8 cellular contexts compared by ENCODE assay signal in the genomic region with DNA sequence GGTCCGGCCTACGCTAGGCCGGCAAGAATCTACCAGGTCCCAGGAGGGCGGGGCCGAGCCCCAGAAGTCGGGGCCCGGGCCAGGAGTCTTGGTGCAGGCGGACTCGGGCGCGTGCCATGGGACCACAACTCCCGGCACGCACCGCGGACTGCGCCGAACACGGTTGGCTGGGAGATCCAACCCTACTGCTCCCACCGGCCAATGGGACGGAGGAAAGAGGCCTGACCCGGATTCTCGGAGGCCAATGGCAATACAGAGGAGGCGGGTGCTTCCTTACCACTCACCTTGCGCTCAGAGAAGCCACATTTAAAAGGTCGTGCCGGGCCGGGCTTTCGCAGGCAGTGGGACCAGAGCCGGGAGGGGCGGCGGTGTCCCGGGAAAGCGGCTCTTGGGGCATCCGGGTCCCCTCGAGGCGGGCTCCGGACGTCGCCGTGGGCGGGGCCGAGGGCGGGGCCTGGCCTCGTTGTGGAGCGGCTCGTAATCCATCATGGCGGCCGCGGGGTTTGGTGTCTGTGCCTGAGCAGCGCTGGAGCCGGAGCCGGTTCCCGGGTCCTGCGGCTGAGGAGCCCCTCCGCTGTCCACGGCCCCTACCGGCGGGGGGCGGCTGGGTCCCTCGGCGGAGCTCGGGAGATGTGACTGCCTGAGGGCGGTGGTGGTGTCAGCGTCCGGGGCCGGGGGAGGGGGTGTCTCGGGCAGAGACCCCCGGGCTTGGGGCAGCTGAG. TPM values are rescaled to one million over a fixed set of nuclear protein-coding genes. Genes with fewer than 3 reads are reported as not detected.
DNase-seq lines count a peak whose midpoint lies in the region; ATAC-seq, FAIRE-seq and TF ChIP-seq lines count a peak whose summit lies in the region.

No MANE protein-coding gene starts in this region.

- H3K9me3 ChIP-seq in pancreas, result no peaks in the 10 kb centered on the region
- H3K9me3 ChIP-seq in tibial artery, result no peaks in the 10 kb centered on the region

- H3K27ac ChIP-seq in pancreas (peak overlapping the region; percentile 91 to 99 (median 98)), tibial artery (peak overlapping the region; percentile 98)

- H3K36me3 ChIP-seq in pancreas, result no peaks in the 10 kb centered on the region
- no peaks in the 10 kb centered on the region for H3K36me3 ChIP-seq in tibial artery

- peak; percentile 96 for DNase-seq in GM12864 (ENCODE audit: low read depth)
- peak; percentile 93 for DNase-seq in NCI-H1105 treated with DMSO at 0.1 percent for 48 hours (lab: John Stamatoyannopoulos, UW)
- DNase-seq in SKM-1 treated with dmso at 0.1 percent for 144 hours (lab: John Stamatoyannopoulos, UW; ENCODE audit: unreplicated experiment), result peak; percentile 95
- DNase-seq in activated naive CD8-positive, alpha-beta T cell treated with anti-CD3 and anti-CD28 coated beads, Interleukin-2, amount 50 U/mL, for 16 hours (ENCODE audit: low read depth, low spot score), result peak; percentile 88
- DNase-seq in Right ventricle myocardium superior, result peak; percentile 99
- DNase-seq in pancreas, result peak; percentile 95 to 99 (median 98)
- peak; percentile 99 for DNase-seq in tibial artery

- WGBS in pancreas, 2 donors, result 0 to 1% methylated on average over 44 to 68 of the region's 68 CpGs

- H3K4me1 ChIP-seq in pancreas (peaks cover 7 to 22% (median 10%) of the 10 kb centered on the region in 3 donors), tibial artery (peaks cover 0 to 37% (median 22%) of the 10 kb centered on the region in 4 donors)

- TF ChIP-seq CTCF in GM12864 (IDR thresholded peaks at IDR 0.05; ENCODE audit: low read depth, low read length, missing control alignments), result no peak
- TF ChIP-seq CTCF in pancreas (IDR thresholded peaks at IDR 0.05), result no peak
- peak in 1 of 2 experiments; percentile 16 for TF ChIP-seq CTCF in tibial artery (IDR thresholded peaks at IDR 0.05)

- peak; percentile 66 for FAIRE-seq in pancreas (lab: Jason Lieb, UNC)

- peak overlapping the region; percentile 81 for H3K4me3 ChIP-seq in GM12864 (ENCODE audit: low read depth, low read length)
- H3K4me3 ChIP-seq in pancreas, result peak overlapping the region; percentile 86 to 97 (median 90)
- H3K4me3 ChIP-seq in tibial artery, result peak overlapping the region; percentile 96 to 98

- intact Hi-C loops in Right ventricle myocardium superior (cut with DNase I) (loop anchor here (5.0 kb wide), 1 partner anchor 55 kb away; no protein-coding TSS in a partner anchor), pancreas (cut with DNase I) (loop anchor here in 2 of 3 donors (5.0 to 10.0 kb wide), 2 partner anchors 52 to 230 kb away; no protein-coding TSS in a partner anchor), tibial artery (cut with DNase I; ENCODE audit: low total_unique reads) (loop anchor here (1.0 kb wide), 1 partner anchor 149 kb away; no protein-coding TSS in a partner anchor)

- H3K27me3 ChIP-seq in pancreas (no peaks in the 10 kb centered on the region), tibial artery (no peaks in the 10 kb centered on the region)

- ATAC-seq in HG02678 (IDR thresholded peaks at IDR 0.05; ENCODE audit: unreplicated experiment) (peak; percentile 97), Right ventricle myocardium superior (ENCODE audit: poor library complexity) (peak; percentile 98), pancreas (peak; percentile 96 to 98 (median 96))

RNA-seq across cellular contexts. Expression of gene EXOSC2, which starts 19.1 kb away (rescaled TPM):
- total RNA-seq in Right ventricle myocardium superior (10.9 TPM), pancreas (10 to 100 TPM in 5 of 6 donors, 1 to 10 TPM in 1; 9.1 to 15.5 (median 11.6) TPM)
- 10 to 100 TPM in 1 of 2 donors, 1 to 10 TPM in 1; 9.1 to 14.1 TPM for polyA plus RNA-seq in pancreas

RNA-seq across cellular contexts. Expression of gene PRDM12, which starts 48.3 kb away (rescaled TPM):
- total RNA-seq in Right ventricle myocardium superior (not detected), pancreas (under 1 TPM in 2 of 6 donors, not detected in 4; 0.06 TPM)
- under 1 TPM in 1 of 2 donors, not detected in 1; 0.02 TPM for polyA plus RNA-seq in pancreas

Comparison
In these comparisons a context has a peak if more than half of its experiments do, and no peak if none do; other contexts are left out.
1. Peak in every context shown above with its lines: DNase-seq, ATAC-seq, H3K4me3 ChIP-seq and H3K27ac ChIP-seq.